In the genomic region with DNA sequence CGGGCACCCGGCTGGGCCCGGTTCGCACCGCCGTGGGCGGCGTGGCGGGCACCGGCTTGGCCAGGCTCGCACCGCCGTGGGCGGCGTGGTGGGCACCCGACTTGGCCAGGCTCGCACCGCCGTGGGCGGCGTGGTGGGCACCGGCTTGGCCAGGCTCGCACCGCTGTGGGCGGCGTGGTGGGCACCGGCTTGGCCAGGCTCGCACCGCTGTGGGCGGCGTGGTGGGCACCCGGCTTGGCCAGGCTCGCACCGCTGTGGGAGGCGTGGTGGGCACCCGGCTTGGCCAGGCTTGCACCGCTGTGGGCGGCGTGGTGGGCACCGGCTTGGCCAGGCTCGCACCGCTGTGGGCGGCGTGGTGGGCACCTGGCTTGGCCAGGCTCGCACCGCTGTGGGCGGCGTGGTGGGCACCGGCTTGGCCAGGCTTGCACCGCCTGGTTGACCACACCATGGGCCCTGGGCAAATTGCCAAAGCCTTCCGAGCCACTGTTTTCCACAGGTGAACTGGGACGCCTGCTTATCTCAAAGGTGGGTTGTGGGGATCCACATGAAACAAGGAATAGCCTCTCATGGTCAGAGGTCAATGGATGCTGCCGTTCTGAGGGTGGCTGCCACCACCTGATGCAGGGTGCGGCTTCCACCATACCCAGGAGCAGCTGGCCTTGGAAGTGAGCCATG, we compare ENCODE assay signal across 1 cellular context.
TF ChIP-seq lines count a peak whose summit lies in the region.

No MANE protein-coding gene starts in this region.

TF ChIP-seq in GM12891, 5 proteins besides CTCF, POLR2A, EP300 and RAD21 (continued from another document):
- no peak for TF ChIP-seq PAX5 (IDR thresholded peaks at IDR 0.05; ENCODE audit: insufficient read depth, low read length, severe bottlenecking)
- TF ChIP-seq POLR2AphosphoS5 (IDR thresholded peaks at IDR 0.05; ENCODE audit: low read depth, low read length), result no peak
- TF ChIP-seq SPI1 (IDR thresholded peaks at IDR 0.05; ENCODE audit: low read depth, low read length), result no peak
